13 cellular contexts compared by ENCODE assay signal in the genomic region with DNA sequence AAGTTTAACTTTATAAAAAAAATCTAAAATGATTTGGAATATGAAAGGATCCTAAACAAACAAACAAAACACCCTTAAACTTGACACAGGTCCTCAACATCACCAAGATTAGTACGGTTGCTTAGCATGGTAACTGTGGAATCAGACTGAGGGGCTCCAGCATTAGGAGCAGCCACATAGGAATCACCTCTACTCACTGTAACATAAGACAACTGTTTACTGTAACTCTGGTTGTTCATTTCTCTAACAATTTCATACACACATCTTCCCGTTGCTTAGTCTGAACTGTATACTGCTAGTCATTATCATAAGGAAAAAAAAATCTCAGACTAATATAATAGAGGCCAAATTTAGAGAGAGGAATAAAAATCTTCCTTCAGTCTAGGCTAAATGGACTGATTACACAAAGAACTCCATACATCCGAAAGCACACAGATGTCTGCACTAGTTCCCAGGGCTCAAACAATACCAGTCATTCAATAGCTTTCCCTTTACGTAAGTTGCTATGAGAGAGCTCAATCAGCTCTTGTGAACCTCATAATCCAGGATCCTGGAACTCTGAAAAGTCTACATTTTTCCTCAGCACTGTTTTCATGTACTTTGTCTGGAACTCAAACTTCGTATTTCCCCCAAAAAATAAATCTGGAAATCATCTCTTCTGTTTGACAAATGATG. TPM values are rescaled to one million over a fixed set of nuclear protein-coding genes. Genes with fewer than 3 reads are reported as not detected.
A peak's percentile ranks its signal among the peaks of the same experiment; 100 is the strongest.
DNase-seq lines count a peak whose midpoint lies in the region; ATAC-seq lines count a peak whose summit lies in the region.
"Had no signal": no experiment of that assay in that cellular context is flagged by ENCODE, and none has a peak within 500 bp of the region (broad histone marks: within the 10 kb centered on the region; RNA-seq: fewer than 3 reads in every experiment).

No MANE protein-coding gene starts in this region.

- 21 to 27% methylated on average over 5 of the region's 5 CpGs for WGBS in aorta, 2 donors

- H3K27ac Mint-ChIP-seq in activated naive CD4-positive, alpha-beta T cell treated with anti-CD3 and anti-CD28 coated beads for 36 hours, result no peak overlapping the region
- H3K27ac Mint-ChIP-seq: activated naive CD8-positive, alpha-beta T cell treated with anti-CD3 and anti-CD28 coated beads, Interleukin-2, amount 10 ng/mL, durations not matched to agents 7 days and 5 days; CD14-positive monocyte; IgD-negative memory B cell had no signal

- H3K27me3 ChIP-seq in muscle layer of duodenum (ENCODE audit: low read depth, low read length), result no peaks in the 10 kb centered on the region
- no peaks in the 10 kb centered on the region for H3K27me3 ChIP-seq in aorta (ENCODE audit: control insufficient read depth in 1 of 2, insufficient read depth in 2 of 2, low read length in 1 of 2)
- H3K27me3 ChIP-seq: gastroesophageal sphincter had no signal

- peaks cover 8% of the 10 kb centered on the region for H3K36me3 Mint-ChIP-seq in activated naive CD4-positive, alpha-beta T cell treated with anti-CD3 and anti-CD28 coated beads for 36 hours (ENCODE audit: low read depth)
- H3K36me3 Mint-ChIP-seq: CD14-positive monocyte had no signal

- peak overlapping the region; percentile 2 for H3K27ac ChIP-seq in muscle layer of duodenum (ENCODE audit: low read length)
- no peak overlapping the region for H3K27ac ChIP-seq in aorta (ENCODE audit: low read depth in 1 of 2, low read length in 2 of 2)
- H3K27ac ChIP-seq: gastroesophageal sphincter had no signal

- H3K4me3 ChIP-seq in muscle layer of duodenum (ENCODE audit: low read depth in 1 of 2, low read length in 2 of 2), result no peak overlapping the region
- no peak overlapping the region for H3K4me3 ChIP-seq in aorta (ENCODE audit: low read length in 2 of 2)
- H3K4me3 ChIP-seq: gastroesophageal sphincter had no signal

- intact Hi-C loops in aorta (cut with DNase I), result no loop called here
- intact Hi-C loops in activated naive CD4-positive, alpha-beta T cell treated with anti-CD3 and anti-CD28 coated beads for 36 hours (cut with micrococcal nuclease), result no loop called here

- H3K4me1 ChIP-seq in muscle layer of duodenum (ENCODE audit: control insufficient read depth in 1 of 2, insufficient read depth in 2 of 2, low read length in 2 of 2), result peaks cover 0 to 16% of the 10 kb centered on the region in 2 donors
- H3K4me1 ChIP-seq in aorta (ENCODE audit: control insufficient read depth in 1 of 2, insufficient read depth in 2 of 2, low read length in 2 of 2), result peaks cover 0 to 3% of the 10 kb centered on the region in 2 donors

- peak; percentile 88 for DNase-seq in COLO829 (ENCODE audit: low spot score)
- peak; percentile 76 for DNase-seq in NCI-H526 treated with DMSO at 0.1 percent for 48 hours (lab: John Stamatoyannopoulos, UW)
- peak; percentile 36 for DNase-seq in epidermal melanocyte (ENCODE audit: insufficient read length, low spot score)
- DNase-seq in aorta, result no peak
- no peak for DNase-seq in activated naive CD4-positive, alpha-beta T cell treated with anti-CD3 and anti-CD28 coated beads for 36 hours
- no peak for DNase-seq in activated effector memory CD4-positive, alpha-beta T cell treated with Interleukin-2 at 50 U/mL for 16 hours
- DNase-seq: activated CD8-positive, alpha-beta memory T cell treated with anti-CD3 and anti-CD28 coated beads for 24 hours; activated naive CD8-positive, alpha-beta T cell treated with anti-CD3 and anti-CD28 coated beads, Interleukin-2, amount 10 ng/mL, durations not matched to agents 7 days and 5 days had no signal

- no peaks in the 10 kb centered on the region for H3K36me3 ChIP-seq in muscle layer of duodenum (ENCODE audit: control insufficient read depth in 1 of 2, insufficient read depth in 2 of 2, low read length in 2 of 2)
- H3K36me3 ChIP-seq in aorta (ENCODE audit: control insufficient read depth in 1 of 2, insufficient read depth in 2 of 2, low read length in 1 of 2), result no peaks in the 10 kb centered on the region

- ATAC-seq in aorta (ENCODE audit: low FRiP score) (no peak), GM19463 (IDR thresholded peaks at IDR 0.05; ENCODE audit: unreplicated experiment) (no peak)
- ATAC-seq: gastroesophageal sphincter had no signal

- no peaks in the 10 kb centered on the region for H3K9me3 Mint-ChIP-seq in activated naive CD4-positive, alpha-beta T cell treated with anti-CD3 and anti-CD28 coated beads for 36 hours
- H3K9me3 Mint-ChIP-seq: activated naive CD8-positive, alpha-beta T cell treated with anti-CD3 and anti-CD28 coated beads, Interleukin-2, amount 10 ng/mL, durations not matched to agents 7 days and 5 days had no signal

- CTCF ChIA-PET in activated naive CD4-positive, alpha-beta T cell treated with anti-CD3 and anti-CD28 coated beads for 36 hours (lab: Charles Lee), result interaction anchor here (1.0 kb wide), 1 partner anchor 418 kb away, joined by 3 read pairs; no protein-coding TSS in a partner anchor

- no peaks in the 10 kb centered on the region for H3K4me1 Mint-ChIP-seq in activated naive CD4-positive, alpha-beta T cell treated with anti-CD3 and anti-CD28 coated beads for 36 hours (ENCODE audit: low read depth)
- H3K4me1 Mint-ChIP-seq: activated naive CD8-positive, alpha-beta T cell treated with anti-CD3 and anti-CD28 coated beads, Interleukin-2, amount 10 ng/mL, durations not matched to agents 7 days and 5 days; CD14-positive monocyte; IgD-negative memory B cell had no signal

- H3K27me3 Mint-ChIP-seq in activated naive CD4-positive, alpha-beta T cell treated with anti-CD3 and anti-CD28 coated beads for 36 hours (ENCODE audit: low read depth), result peaks cover 2% of the 10 kb centered on the region

- H3K9me3 ChIP-seq in muscle layer of duodenum (ENCODE audit: control insufficient read depth in 1 of 2, low read length in 2 of 2), result no peaks in the 10 kb centered on the region
- H3K9me3 ChIP-seq in aorta (ENCODE audit: control insufficient read depth, low read length), result no peaks in the 10 kb centered on the region
- H3K9me3 ChIP-seq: gastroesophageal sphincter had no signal

- H3K4me3 Mint-ChIP-seq in activated naive CD4-positive, alpha-beta T cell treated with anti-CD3 and anti-CD28 coated beads for 36 hours, result no peak overlapping the region
- H3K4me3 Mint-ChIP-seq: activated naive CD8-positive, alpha-beta T cell treated with anti-CD3 and anti-CD28 coated beads, Interleukin-2, amount 10 ng/mL, durations not matched to agents 7 days and 5 days; CD14-positive monocyte; IgD-negative memory B cell had no signal

RNA-seq across cellular contexts. Expression of a gene that starts 26.0 kb away (rescaled TPM):
- 10 to 100 TPM; 36.5 to 57.0 TPM for total RNA-seq in aorta
- 10 to 100 TPM in 1 of 2 donors, 1 to 10 TPM in 1; 5.4 to 14.5 TPM for polyA plus RNA-seq in aorta
- total RNA-seq in activated naive CD4-positive, alpha-beta T cell treated with anti-CD3 and anti-CD28 coated beads for 36 hours, result 1 to 10 TPM; 3.9 to 4.1 TPM
- polyA plus RNA-seq: CD14-positive monocyte, IgD-negative memory B cell had no signal

Comparison
In these comparisons a context has a peak if more than half of its experiments do, and no peak if none do; other contexts are left out.
1. DNase-seq: peak in COLO829 (single experiment), NCI-H526 treated with DMSO at 0.1 percent for 48 hours (single experiment) and epidermal melanocyte (single experiment); none in aorta (0 of 2), activated naive CD4-positive, alpha-beta T cell treated with anti-CD3 and anti-CD28 coated beads for 36 hours (single experiment) and activated effector memory CD4-positive, alpha-beta T cell treated with Interleukin-2 at 50 U/mL for 16 hours (single experiment).
2. RNA of a gene that starts 26.0 kb away (total RNA-seq): 36.5 to 57.0 TPM in aorta; 3.9 to 4.1 TPM in activated naive CD4-positive, alpha-beta T cell treated with anti-CD3 and anti-CD28 coated beads for 36 hours; every median in the first group is over 4 times any median in the second.